In the genomic region with DNA sequence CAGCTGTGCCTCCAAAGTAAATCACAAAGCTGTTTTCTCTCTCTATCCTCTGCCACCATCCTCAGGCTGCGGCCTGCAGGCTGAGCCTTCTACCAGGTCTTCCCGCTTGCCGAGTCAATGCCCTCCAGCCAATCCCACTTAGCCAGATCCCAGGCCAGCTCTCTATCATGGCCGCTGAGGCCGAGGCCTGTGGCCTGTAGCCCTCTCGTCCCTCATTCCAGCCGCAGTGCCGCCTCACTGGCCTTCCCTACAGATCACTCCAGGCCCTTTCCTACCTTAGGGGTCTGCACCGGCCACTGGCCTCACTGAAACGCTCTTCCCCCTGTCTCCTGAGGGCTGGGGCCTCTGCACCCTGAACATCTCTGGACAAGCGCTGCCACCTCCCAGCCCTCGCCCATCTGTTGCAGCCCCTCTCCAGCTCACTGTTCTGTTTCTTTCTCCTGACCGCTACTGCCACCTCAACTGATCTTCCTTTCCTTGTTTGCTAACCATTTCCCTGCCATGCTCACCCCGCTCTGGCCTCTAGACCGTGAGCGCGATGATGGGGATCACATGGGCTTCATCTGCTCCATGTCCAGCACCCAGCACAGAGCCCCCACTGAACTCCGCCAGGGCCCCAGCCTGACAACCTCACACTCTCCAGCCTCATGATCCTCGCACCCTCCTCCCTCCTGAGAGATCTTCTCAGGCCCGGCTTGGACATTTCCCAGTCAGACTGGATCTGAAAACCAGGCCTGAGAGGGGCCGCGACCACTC, we compare ENCODE assay signal across 1 cellular context.
TF ChIP-seq lines count a peak whose summit lies in the region.

No MANE protein-coding gene starts in this region.

TF ChIP-seq in HepG2, 621 proteins besides CTCF, POLR2A, EP300 and RAD21:
- TF ChIP-seq ZFY (CRISPR knock-in tag; IDR thresholded peaks at IDR 0.05) = 0 out of 2 replicates have a peak, but pooled peaks have one; percentile 20
- peak; percentile 54 for TF ChIP-seq RBM22 (optimal IDR thresholded peaks at IDR 0.05; ENCODE audit: low read length)
- 0 out of 2 replicates have a peak, but pooled peaks have one; percentile 8 for TF ChIP-seq HCFC1 (IDR thresholded peaks at IDR 0.05; ENCODE audit: low read depth, low read length)
- TF ChIP-seq, protein P1, sequence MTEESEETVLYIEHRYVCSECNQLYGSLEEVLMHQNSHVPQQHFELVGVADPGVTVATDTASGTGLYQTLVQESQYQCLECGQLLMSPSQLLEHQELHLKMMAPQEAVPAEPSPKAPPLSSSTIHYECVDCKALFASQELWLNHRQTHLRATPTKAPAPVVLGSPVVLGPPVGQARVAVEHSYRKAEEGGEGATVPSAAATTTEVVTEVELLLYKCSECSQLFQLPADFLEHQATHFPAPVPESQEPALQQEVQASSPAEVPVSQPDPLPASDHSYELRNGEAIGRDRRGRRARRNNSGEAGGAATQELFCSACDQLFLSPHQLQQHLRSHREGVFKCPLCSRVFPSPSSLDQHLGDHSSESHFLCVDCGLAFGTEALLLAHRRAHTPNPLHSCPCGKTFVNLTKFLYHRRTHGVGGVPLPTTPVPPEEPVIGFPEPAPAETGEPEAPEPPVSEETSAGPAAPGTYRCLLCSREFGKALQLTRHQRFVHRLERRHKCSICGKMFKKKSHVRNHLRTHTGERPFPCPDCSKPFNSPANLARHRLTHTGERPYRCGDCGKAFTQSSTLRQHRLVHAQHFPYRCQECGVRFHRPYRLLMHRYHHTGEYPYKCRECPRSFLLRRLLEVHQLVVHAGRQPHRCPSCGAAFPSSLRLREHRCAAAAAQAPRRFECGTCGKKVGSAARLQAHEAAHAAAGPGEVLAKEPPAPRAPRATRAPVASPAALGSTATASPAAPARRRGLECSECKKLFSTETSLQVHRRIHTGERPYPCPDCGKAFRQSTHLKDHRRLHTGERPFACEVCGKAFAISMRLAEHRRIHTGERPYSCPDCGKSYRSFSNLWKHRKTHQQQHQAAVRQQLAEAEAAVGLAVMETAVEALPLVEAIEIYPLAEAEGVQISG (CRISPR knock-in tag; IDR thresholded peaks at IDR 0.05) = no peak
